24 cellular contexts compared by ENCODE assay signal in genomic region chr3:56269755-56270154, GRCh38.
DNase-seq lines count a peak whose midpoint lies in the region; ATAC-seq and TF ChIP-seq lines count a peak whose summit lies in the region.
"Had no signal": no experiment of that assay in that cellular context is flagged by ENCODE, and none has a peak within 500 bp of the region (broad histone marks: within the 10 kb centered on the region; RNA-seq: fewer than 3 reads in every experiment).

No MANE protein-coding gene starts in this region.

- H3K36me3 ChIP-seq in heart right ventricle = no peaks in the 10 kb centered on the region
- H3K36me3 ChIP-seq in testis (ENCODE audit: low read depth, missing control alignments) = no peaks in the 10 kb centered on the region
- H3K36me3 ChIP-seq: vagina had no signal

- ATAC-seq in Right ventricle myocardium superior (ENCODE audit: poor library complexity) (peak; percentile 91), heart right ventricle (peak in 6 of 8 donors; percentile 69 to 89 (median 84)), HG03097 (IDR thresholded peaks at IDR 0.05; ENCODE audit: low FRiP score, unreplicated experiment) (no peak)
- ATAC-seq: stimulated activated memory B cell treated with anti-CD40 and anti-IgM and Interleukin-4, amounts not matched to agents 10 μg/mL and 1 μg/mL and 100 μg/mL, for 72 hours had no signal

- H3K27ac ChIP-seq in heart right ventricle (no peak overlapping the region), testis (peak overlapping the region; percentile 44 to 69)
- H3K27ac ChIP-seq: PC-9, vagina had no signal

- no peak overlapping the region for H3K4me3 ChIP-seq in heart right ventricle
- H3K4me3 ChIP-seq in testis = no peak overlapping the region
- H3K4me3 ChIP-seq: PC-9, vagina had no signal

- H3K27me3 ChIP-seq in heart right ventricle = peaks cover 0 to 3% (median 0%) of the 10 kb centered on the region in 7 donors
- H3K27me3 ChIP-seq in testis = no peaks in the 10 kb centered on the region
- H3K27me3 ChIP-seq: vagina had no signal

- no peak for TF ChIP-seq CTCF in heart right ventricle (IDR thresholded peaks at IDR 0.05)
- no peak for TF ChIP-seq CTCF in testis (IDR thresholded peaks at IDR 0.05)

- WGBS in heart right ventricle, 2 donors = 31 to 39% methylated on average over 3 of the region's 3 CpGs
- WGBS in testis, 2 donors = 26 to 35% methylated on average over 3 of the region's 3 CpGs

- DNase-seq in Right ventricle myocardium superior (no peak), cardiac septum (ENCODE audit: low spot score) (no peak), cerebellum (ENCODE audit: low spot score) (peak; percentile 59), heart right ventricle (peak in 1 of 2 donors; percentile 9), testis (peak; percentile 66), NOMO-1 (lab: John Stamatoyannopoulos, UW; ENCODE audit: unreplicated experiment in 2 of 2) (no peak), pons (ENCODE audit: low spot score) (no peak)
- DNase-seq: activated CD4-positive, alpha-beta T cell treated with anti-CD3 and anti-CD28 coated beads, Interleukin-2, amount 50 U/mL, for 48 hours; activated CD8-positive, alpha-beta memory T cell treated with anti-CD3 and anti-CD28 coated beads, Interleukin-2, amount 50 U/mL, for 4 hours; activated naive CD4-positive, alpha-beta T cell treated with anti-CD3 and anti-CD28 coated beads, Interleukin-2, amount 50 U/mL, for 16 hours; aorta; effector CD4-positive, alpha-beta T cell; glutamatergic neuron; GOT3; KBM-7; NCI-H1436; NCI-H510A treated with DMSO at 0.1 percent for 48 hours; nucleus accumbens; PC-9; SHP77 treated with DMSO at 0.1 percent for 48 hours; stimulated activated CD4-positive, alpha-beta T cell treated with anti-CD3 and anti-CD28 coated beads, Interleukin-4, amount 100 ng/mL, for 1 hour had no signal

- TF ChIP-seq POLR2A in testis (IDR thresholded peaks at IDR 0.05) = no peak

- H3K4me1 ChIP-seq in heart right ventricle (peaks cover 0 to 7% (median 0%) of the 10 kb centered on the region in 9 donors), testis (peaks cover 6% of the 10 kb centered on the region)
- H3K4me1 ChIP-seq: vagina had no signal

- intact Hi-C loops in Right ventricle myocardium superior (cut with DNase I) (no loop called here), cardiac septum (cut with DNase I) (no loop called here), heart right ventricle (cut with DNase I) (no loop called here), testis (cut with DNase I; ENCODE audit: low total_unique reads) (no loop called here)

- H3K9me3 ChIP-seq in heart right ventricle (peaks cover 0 to 6% (median 2%) of the 10 kb centered on the region in 11 donors), testis (no peaks in the 10 kb centered on the region)
- H3K9me3 ChIP-seq: vagina had no signal

Comparison
In these comparisons a context has a peak if more than half of its experiments do, and no peak if none do; other contexts are left out.
1. DNase-seq: peak in cerebellum (single experiment) and testis (single experiment); none in Right ventricle myocardium superior (single experiment), cardiac septum (single experiment), NOMO-1 (0 of 2) and pons (single experiment).
2. H3K27ac ChIP-seq: peak in testis (2 of 2); none in heart right ventricle (0 of 10).